In genomic region chr15:84946772-84947489, GRCh38 we compare ENCODE assay signal across 21 cellular contexts.
"Had no signal": no experiment of that assay in that cellular context is flagged by ENCODE, and none has a peak within 500 bp of the region (broad histone marks: within the 10 kb centered on the region; RNA-seq: fewer than 3 reads in every experiment).

No MANE protein-coding gene starts in this region.

- H3K36me3 ChIP-seq: neutrophil, upper lobe of right lung had no signal

- H3K9me3 ChIP-seq: neutrophil, testis, upper lobe of right lung had no signal

- H3K4me3 Mint-ChIP-seq: activated B cell treated with CpG ODN at 0.5 μM for 24 hours; activated CD4-positive, alpha-beta memory T cell treated with anti-CD3 and anti-CD28 coated beads for 36 hours; activated naive CD8-positive, alpha-beta T cell treated with anti-CD3 and anti-CD28 coated beads for 36 hours; activated T-helper 17 cell treated with anti-CD3 and anti-CD28 coated beads, Interleukin-2, amount 50 U/mL, for 72 hours; brain; naive thymus-derived CD8-positive, alpha-beta T cell; stimulated activated naive CD8-positive, alpha-beta T cell treated with anti-CD3 and anti-CD28 coated beads, Interleukin-15, amount 100 ng/mL, for 72 hours; T-helper 2 cell treated with Interferon-gamma antibody and Interleukin-4, amounts not matched to agents 5 μg/mL and 100 μg/mL, for 36 hours had no signal

- H3K36me3 Mint-ChIP-seq: activated CD4-positive, alpha-beta memory T cell treated with anti-CD3 and anti-CD28 coated beads for 36 hours; activated naive CD8-positive, alpha-beta T cell treated with anti-CD3 and anti-CD28 coated beads for 36 hours; brain had no signal

- H3K27me3 ChIP-seq: foreskin keratinocyte, neutrophil, testis, upper lobe of right lung had no signal

- H3K27ac ChIP-seq: foreskin keratinocyte, neutrophil, testis, upper lobe of right lung had no signal

- H3K9me3 Mint-ChIP-seq: activated B cell treated with CpG ODN at 0.5 μM for 24 hours; activated CD4-positive, alpha-beta memory T cell treated with anti-CD3 and anti-CD28 coated beads for 36 hours; activated naive CD8-positive, alpha-beta T cell treated with anti-CD3 and anti-CD28 coated beads for 36 hours; activated T-helper 17 cell treated with anti-CD3 and anti-CD28 coated beads, Interleukin-2, amount 50 U/mL, for 72 hours; naive thymus-derived CD8-positive, alpha-beta T cell; stimulated activated naive CD8-positive, alpha-beta T cell treated with anti-CD3 and anti-CD28 coated beads, Interleukin-15, amount 100 ng/mL, for 72 hours; T-helper 2 cell treated with Interferon-gamma antibody and Interleukin-4, amounts not matched to agents 5 μg/mL and 100 μg/mL, for 36 hours had no signal

- H3K4me1 ChIP-seq: foreskin keratinocyte, testis had no signal

- H3K4me3 ChIP-seq: coronary artery, testis, upper lobe of right lung had no signal

- H3K4me1 Mint-ChIP-seq: activated B cell treated with CpG ODN at 0.5 μM for 24 hours; activated naive CD8-positive, alpha-beta T cell treated with anti-CD3 and anti-CD28 coated beads for 36 hours; activated T-helper 17 cell treated with anti-CD3 and anti-CD28 coated beads, Interleukin-2, amount 50 U/mL, for 72 hours; naive thymus-derived CD8-positive, alpha-beta T cell; stimulated activated naive CD8-positive, alpha-beta T cell treated with anti-CD3 and anti-CD28 coated beads, Interleukin-15, amount 100 ng/mL, for 72 hours had no signal

- DNase-seq: activated B cell treated with CpG ODN at 0.5 μM for 24 hours; activated CD4-positive, alpha-beta memory T cell treated with anti-CD3 and anti-CD28 coated beads for 36 hours; activated CD4-positive, alpha-beta T cell treated with anti-CD3 and anti-CD28 coated beads for 4 hours; activated naive CD4-positive, alpha-beta T cell; activated naive CD8-positive, alpha-beta T cell treated with anti-CD3 and anti-CD28 coated beads for 36 hours; activated T-cell treated with anti-CD3 and anti-CD28 coated beads, Interleukin-2, amount 50 U/mL, for 1 hour; central memory CD4-positive, alpha-beta T cell; foreskin keratinocyte; mesendoderm; naive thymus-derived CD8-positive, alpha-beta T cell; stimulated activated CD4-positive, alpha-beta T cell treated with anti-CD3 and anti-CD28 coated beads, Interleukin-2, amount 100 ng/mL, for 24 hours; stimulated activated naive CD8-positive, alpha-beta T cell treated with anti-CD3 and anti-CD28 coated beads, Interleukin-15, amount 100 ng/mL, for 72 hours; testis; upper lobe of right lung had no signal

- ATAC-seq: activated T-helper 17 cell treated with anti-CD3 and anti-CD28 coated beads, Interleukin-2, amount 50 U/mL, for 72 hours; foreskin keratinocyte; naive thymus-derived CD8-positive, alpha-beta T cell; stimulated activated naive CD8-positive, alpha-beta T cell treated with anti-CD3 and anti-CD28 coated beads, Interleukin-15, amount 100 ng/mL, for 72 hours; upper lobe of right lung had no signal

- FAIRE-seq: keratinocyte, TTC549 had no signal

- H3K27ac Mint-ChIP-seq: activated B cell treated with CpG ODN at 0.5 μM for 24 hours; activated CD4-positive, alpha-beta memory T cell treated with anti-CD3 and anti-CD28 coated beads for 36 hours; activated naive CD8-positive, alpha-beta T cell treated with anti-CD3 and anti-CD28 coated beads for 36 hours; activated T-helper 17 cell treated with anti-CD3 and anti-CD28 coated beads, Interleukin-2, amount 50 U/mL, for 72 hours; naive thymus-derived CD8-positive, alpha-beta T cell; T-helper 2 cell treated with Interferon-gamma antibody and Interleukin-4, amounts not matched to agents 5 μg/mL and 100 μg/mL, for 36 hours had no signal
